ENCODE assay signal across 7 cellular contexts in the genomic region with DNA sequence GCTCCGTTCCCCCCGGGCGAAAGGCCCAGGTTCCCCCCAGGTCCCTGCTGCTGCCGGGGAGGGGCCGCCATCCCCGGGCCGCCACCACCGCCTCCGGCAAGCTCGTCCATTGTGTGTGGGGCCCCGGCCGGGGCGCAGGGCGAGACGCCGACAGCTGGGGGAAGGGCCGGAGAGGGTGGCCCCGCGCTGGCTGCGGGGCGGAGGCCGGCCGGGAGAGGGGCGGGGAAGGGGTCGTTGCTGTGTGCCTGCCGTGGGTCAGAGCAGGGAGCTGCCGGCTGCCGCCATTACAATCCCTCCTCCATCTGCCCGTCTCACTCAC. TPM values are rescaled to one million over a fixed set of nuclear protein-coding genes. Genes with fewer than 3 reads are reported as not detected.
A peak's percentile ranks its signal among the peaks of the same experiment; 100 is the strongest.
DNase-seq lines count a peak whose midpoint lies in the region; ATAC-seq and TF ChIP-seq lines count a peak whose summit lies in the region.

A gene with protein sequence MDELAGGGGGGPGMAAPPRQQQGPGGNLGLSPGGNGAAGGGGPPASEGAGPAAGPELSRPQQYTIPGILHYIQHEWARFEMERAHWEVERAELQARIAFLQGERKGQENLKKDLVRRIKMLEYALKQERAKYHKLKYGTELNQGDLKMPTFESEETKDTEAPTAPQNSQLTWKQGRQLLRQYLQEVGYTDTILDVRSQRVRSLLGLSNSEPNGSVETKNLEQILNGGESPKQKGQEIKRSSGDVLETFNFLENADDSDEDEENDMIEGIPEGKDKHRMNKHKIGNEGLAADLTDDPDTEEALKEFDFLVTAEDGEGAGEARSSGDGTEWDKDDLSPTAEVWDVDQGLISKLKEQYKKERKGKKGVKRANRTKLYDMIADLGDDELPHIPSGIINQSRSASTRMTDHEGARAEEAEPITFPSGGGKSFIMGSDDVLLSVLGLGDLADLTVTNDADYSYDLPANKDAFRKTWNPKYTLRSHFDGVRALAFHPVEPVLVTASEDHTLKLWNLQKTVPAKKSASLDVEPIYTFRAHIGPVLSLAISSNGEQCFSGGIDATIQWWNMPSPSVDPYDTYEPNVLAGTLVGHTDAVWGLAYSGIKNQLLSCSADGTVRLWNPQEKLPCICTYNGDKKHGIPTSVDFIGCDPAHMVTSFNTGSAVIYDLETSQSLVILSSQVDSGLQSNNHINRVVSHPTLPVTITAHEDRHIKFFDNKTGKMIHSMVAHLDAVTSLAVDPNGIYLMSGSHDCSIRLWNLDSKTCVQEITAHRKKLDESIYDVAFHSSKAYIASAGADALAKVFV (minus strand): TSS at position 304 of the 319 bp plus-strand sequence. CDS start 194 bp downstream, at position 110.

- H3K9me3 ChIP-seq in heart left ventricle = no peaks in the 10 kb centered on the region

- peak within 1 kb of the TSS; percentile 92 for H3K4me3 Mint-ChIP-seq in activated CD4-positive, alpha-beta memory T cell treated with anti-CD3 and anti-CD28 coated beads for 36 hours

- POLR2A ChIA-PET in activated CD4-positive, alpha-beta memory T cell treated with anti-CD3 and anti-CD28 coated beads for 36 hours (lab: Charles Lee) = interaction anchor here (0.9 to 2.6 kb wide), 4 partner anchors 36 to 182 kb away, joined by 3 to 13 read pairs (median 8); a partner anchor contains a TSS

- peak within 1 kb of the TSS; percentile 91 for H3K27ac Mint-ChIP-seq in activated CD4-positive, alpha-beta memory T cell treated with anti-CD3 and anti-CD28 coated beads for 36 hours

- H3K4me3 ChIP-seq in heart left ventricle = peak within 1 kb of the TSS; percentile 64 to 99 (median 96)

- no peak for TF ChIP-seq CTCF in heart left ventricle (IDR thresholded peaks at IDR 0.05)

- no peaks in the 10 kb centered on the region for H3K27me3 ChIP-seq in heart left ventricle

- peaks cover 0 to 6% (median 0%) of the 10 kb centered on the region in 9 donors for H3K36me3 ChIP-seq in heart left ventricle

- H3K36me3 Mint-ChIP-seq in activated CD4-positive, alpha-beta memory T cell treated with anti-CD3 and anti-CD28 coated beads for 36 hours = peaks cover 2% of the 10 kb centered on the region

- ATAC-seq in HG03135 (IDR thresholded peaks at IDR 0.05; ENCODE audit: unreplicated experiment) (peak; percentile 34), heart left ventricle (no peak)

- no peak for DNase-seq in activated CD4-positive, alpha-beta memory T cell treated with anti-CD3 and anti-CD28 coated beads for 36 hours
- no peak for DNase-seq in heart left ventricle
- peak; percentile 72 for DNase-seq in retina
- no peak for DNase-seq in stimulated activated CD4-positive, alpha-beta T cell treated with anti-CD3 and anti-CD28 coated beads, Interleukin-2, amount 100 ng/mL, for 24 hours
- DNase-seq in NCI-H146 treated with DMSO at 0.1 percent for 48 hours (lab: John Stamatoyannopoulos, UW; ENCODE audit: unreplicated experiment) = no peak
- no peak for DNase-seq in activated gamma-delta T cell (lab: John Stamatoyannopoulos, UW)

- H3K27ac ChIP-seq in heart left ventricle = peak within 1 kb of the TSS; percentile 87 to 100 (median 98)

- peak; percentile 10 to 18 for TF ChIP-seq POLR2A in heart left ventricle (IDR thresholded peaks at IDR 0.05)

- H3K4me1 Mint-ChIP-seq in activated CD4-positive, alpha-beta memory T cell treated with anti-CD3 and anti-CD28 coated beads for 36 hours (ENCODE audit: low read depth) = peaks cover 52% of the 10 kb centered on the region

- WGBS in heart left ventricle, 4 donors = 0 to 1% (median 0%) methylated on average over 10 to 29 of the region's 29 CpGs

- H3K4me1 ChIP-seq in heart left ventricle = peaks cover 3 to 41% (median 24%) of the 10 kb centered on the region in 12 donors

- no peaks in the 10 kb centered on the region for H3K27me3 Mint-ChIP-seq in activated CD4-positive, alpha-beta memory T cell treated with anti-CD3 and anti-CD28 coated beads for 36 hours

- CTCF ChIA-PET in activated CD4-positive, alpha-beta memory T cell treated with anti-CD3 and anti-CD28 coated beads for 36 hours (lab: Charles Lee) = interaction anchor here (0.8 to 1.2 kb wide), 4 partner anchors 13 to 182 kb away, joined by 3 read pairs; no protein-coding TSS in a partner anchor

- no peaks in the 10 kb centered on the region for H3K9me3 Mint-ChIP-seq in activated CD4-positive, alpha-beta memory T cell treated with anti-CD3 and anti-CD28 coated beads for 36 hours

- intact Hi-C loops in activated CD4-positive, alpha-beta memory T cell treated with anti-CD3 and anti-CD28 coated beads for 36 hours (cut with micrococcal nuclease) = loop anchor here (1.0 to 10.0 kb wide), 8 partner anchors 31 to 1049 kb away; a partner anchor contains a TSS
- intact Hi-C loops in heart left ventricle (cut with DNase I) = loop anchor here in 3 of 10 donors (2.0 to 5.0 kb wide), 3 partner anchors 41 to 45 kb away; no protein-coding TSS in a partner anchor

RNA-seq across cellular contexts. Expression of the gene that starts here (rescaled TPM):
- total RNA-seq in activated CD4-positive, alpha-beta memory T cell treated with anti-CD3 and anti-CD28 coated beads for 36 hours = 10 to 100 TPM; 17.4 to 19.4 TPM
- total RNA-seq in heart left ventricle = 10 to 100 TPM; 29.3 to 60.3 (median 45.3) TPM
- polyA plus RNA-seq in heart left ventricle = 10 to 100 TPM; 11.0 to 21.3 TPM
